ENCODE assay signal across 1 cellular context in the genomic region with DNA sequence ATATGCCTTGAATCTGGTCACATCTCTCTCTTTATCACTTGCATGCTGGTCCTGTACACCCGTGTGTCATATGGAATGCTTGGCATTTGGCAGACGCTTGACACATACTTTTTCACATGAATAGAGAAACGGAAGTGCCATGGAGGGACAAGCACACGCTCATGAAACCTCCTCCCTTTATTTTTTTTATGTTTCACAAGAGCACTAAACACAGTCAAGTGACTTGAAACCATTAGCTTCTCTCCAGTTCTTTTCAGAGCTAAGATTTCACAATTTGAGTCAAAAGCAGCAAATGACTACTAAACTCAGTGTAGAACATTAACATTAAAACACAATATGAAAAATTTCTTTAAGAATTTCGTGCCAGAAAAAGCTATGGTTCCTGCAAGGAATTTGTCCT.
TF ChIP-seq lines count a peak whose summit lies in the region.

No MANE protein-coding gene starts in this region.

TF ChIP-seq in SK-N-SH treated with all-trans-retinoic acid at 6 μM for 48 hours, 23 proteins besides CTCF, POLR2A, EP300 and RAD21 (continued from another document):
- TF ChIP-seq POU6F1 (CRISPR knock-in tag; IDR thresholded peaks at IDR 0.05; ENCODE audit: borderline replicate concordance, low read depth): no peak
- TF ChIP-seq TCF4 (CRISPR knock-in tag; IDR thresholded peaks at IDR 0.05; ENCODE audit: borderline replicate concordance): no peak
- no peak for TF ChIP-seq ZFP3 (CRISPR knock-in tag; IDR thresholded peaks at IDR 0.05)
- TF ChIP-seq ARNTL (CRISPR knock-in tag; IDR thresholded peaks at IDR 0.05; ENCODE audit: borderline replicate concordance, low read depth): no peak
- no peak for TF ChIP-seq RARB (CRISPR knock-in tag; IDR thresholded peaks at IDR 0.05)
- no peak for TF ChIP-seq BACH2 (CRISPR knock-in tag; IDR thresholded peaks at IDR 0.05; ENCODE audit: borderline replicate concordance)
